ENCODE assay signal across 1 cellular context in genomic region chr4:184074989-184075388, GRCh38.
TF ChIP-seq lines count a peak whose summit lies in the region.

No MANE protein-coding gene starts in this region.

TF ChIP-seq in GM23338, 12 proteins besides CTCF, POLR2A, EP300 and RAD21 (continued from another document):
- TF ChIP-seq, protein P1, sequence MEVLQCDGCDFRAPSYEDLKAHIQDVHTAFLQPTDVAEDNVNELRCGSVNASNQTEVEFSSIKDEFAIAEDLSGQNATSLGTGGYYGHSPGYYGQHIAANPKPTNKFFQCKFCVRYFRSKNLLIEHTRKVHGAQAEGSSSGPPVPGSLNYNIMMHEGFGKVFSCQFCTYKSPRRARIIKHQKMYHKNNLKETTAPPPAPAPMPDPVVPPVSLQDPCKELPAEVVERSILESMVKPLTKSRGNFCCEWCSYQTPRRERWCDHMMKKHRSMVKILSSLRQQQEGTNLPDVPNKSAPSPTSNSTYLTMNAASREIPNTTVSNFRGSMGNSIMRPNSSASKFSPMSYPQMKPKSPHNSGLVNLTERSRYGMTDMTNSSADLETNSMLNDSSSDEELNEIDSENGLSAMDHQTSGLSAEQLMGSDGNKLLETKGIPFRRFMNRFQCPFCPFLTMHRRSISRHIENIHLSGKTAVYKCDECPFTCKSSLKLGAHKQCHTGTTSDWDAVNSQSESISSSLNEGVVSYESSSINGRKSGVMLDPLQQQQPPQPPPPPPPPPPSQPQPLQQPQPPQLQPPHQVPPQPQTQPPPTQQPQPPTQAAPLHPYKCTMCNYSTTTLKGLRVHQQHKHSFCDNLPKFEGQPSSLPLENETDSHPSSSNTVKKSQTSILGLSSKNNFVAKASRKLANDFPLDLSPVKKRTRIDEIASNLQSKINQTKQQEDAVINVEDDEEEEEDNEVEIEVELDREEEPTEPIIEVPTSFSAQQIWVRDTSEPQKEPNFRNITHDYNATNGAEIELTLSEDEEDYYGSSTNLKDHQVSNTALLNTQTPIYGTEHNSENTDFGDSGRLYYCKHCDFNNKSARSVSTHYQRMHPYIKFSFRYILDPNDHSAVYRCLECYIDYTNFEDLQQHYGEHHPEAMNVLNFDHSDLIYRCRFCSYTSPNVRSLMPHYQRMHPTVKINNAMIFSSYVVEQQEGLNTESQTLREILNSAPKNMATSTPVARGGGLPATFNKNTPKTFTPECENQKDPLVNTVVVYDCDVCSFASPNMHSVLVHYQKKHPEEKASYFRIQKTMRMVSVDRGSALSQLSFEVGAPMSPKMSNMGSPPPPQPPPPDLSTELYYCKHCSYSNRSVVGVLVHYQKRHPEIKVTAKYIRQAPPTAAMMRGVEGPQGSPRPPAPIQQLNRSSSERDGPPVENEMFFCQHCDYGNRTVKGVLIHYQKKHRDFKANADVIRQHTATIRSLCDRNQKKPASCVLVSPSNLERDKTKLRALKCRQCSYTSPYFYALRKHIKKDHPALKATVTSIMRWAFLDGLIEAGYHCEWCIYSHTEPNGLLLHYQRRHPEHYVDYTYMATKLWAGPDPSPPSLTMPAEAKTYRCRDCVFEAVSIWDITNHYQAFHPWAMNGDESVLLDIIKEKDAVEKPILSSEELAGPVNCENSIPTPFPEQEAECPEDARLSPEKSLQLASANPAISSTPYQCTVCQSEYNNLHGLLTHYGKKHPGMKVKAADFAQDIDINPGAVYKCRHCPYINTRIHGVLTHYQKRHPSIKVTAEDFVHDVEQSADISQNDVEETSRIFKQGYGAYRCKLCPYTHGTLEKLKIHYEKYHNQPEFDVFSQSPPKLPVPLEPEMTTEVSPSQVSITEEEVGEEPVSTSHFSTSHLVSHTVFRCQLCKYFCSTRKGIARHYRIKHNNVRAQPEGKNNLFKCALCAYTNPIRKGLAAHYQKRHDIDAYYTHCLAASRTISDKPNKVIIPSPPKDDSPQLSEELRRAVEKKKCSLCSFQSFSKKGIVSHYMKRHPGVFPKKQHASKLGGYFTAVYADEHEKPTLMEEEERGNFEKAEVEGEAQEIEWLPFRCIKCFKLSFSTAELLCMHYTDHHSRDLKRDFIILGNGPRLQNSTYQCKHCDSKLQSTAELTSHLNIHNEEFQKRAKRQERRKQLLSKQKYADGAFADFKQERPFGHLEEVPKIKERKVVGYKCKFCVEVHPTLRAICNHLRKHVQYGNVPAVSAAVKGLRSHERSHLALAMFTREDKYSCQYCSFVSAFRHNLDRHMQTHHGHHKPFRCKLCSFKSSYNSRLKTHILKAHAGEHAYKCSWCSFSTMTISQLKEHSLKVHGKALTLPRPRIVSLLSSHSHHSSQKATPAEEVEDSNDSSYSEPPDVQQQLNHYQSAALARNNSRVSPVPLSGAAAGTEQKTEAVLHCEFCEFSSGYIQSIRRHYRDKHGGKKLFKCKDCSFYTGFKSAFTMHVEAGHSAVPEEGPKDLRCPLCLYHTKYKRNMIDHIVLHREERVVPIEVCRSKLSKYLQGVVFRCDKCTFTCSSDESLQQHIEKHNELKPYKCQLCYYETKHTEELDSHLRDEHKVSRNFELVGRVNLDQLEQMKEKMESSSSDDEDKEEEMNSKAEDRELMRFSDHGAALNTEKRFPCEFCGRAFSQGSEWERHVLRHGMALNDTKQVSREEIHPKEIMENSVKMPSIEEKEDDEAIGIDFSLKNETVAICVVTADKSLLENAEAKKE (CRISPR knock-in tag; IDR thresholded peaks at IDR 0.05), result no peak
- TF ChIP-seq ZNF331 (CRISPR knock-in tag; IDR thresholded peaks at IDR 0.05; ENCODE audit: low read depth), result no peak
